Comparison of ENCODE assay signal across 8 cellular contexts in genomic region chr1:84103197-84103992, GRCh38. TPM values are rescaled to one million over a fixed set of nuclear protein-coding genes. Genes with fewer than 3 reads are reported as not detected.
DNase-seq lines count a peak whose midpoint lies in the region; ATAC-seq and TF ChIP-seq lines count a peak whose summit lies in the region.

No MANE protein-coding gene starts in this region.

- H3K27me3 ChIP-seq in suprapubic skin: no peaks in the 10 kb centered on the region

- ATAC-seq in GM18511 (IDR thresholded peaks at IDR 0.05; ENCODE audit: unreplicated experiment) (peak; percentile 80), HG03066 (IDR thresholded peaks at IDR 0.05; ENCODE audit: low read depth, unreplicated experiment) (peak; percentile 66), HG03135 (IDR thresholded peaks at IDR 0.05; ENCODE audit: unreplicated experiment) (no peak)

- peaks cover 7% of the 10 kb centered on the region for H3K4me1 ChIP-seq in suprapubic skin

- no peak for TF ChIP-seq EP300 in suprapubic skin (IDR thresholded peaks at IDR 0.05)

- H3K27ac ChIP-seq in coronary artery (peak overlapping the region in 1 of 2 donors; percentile 25), suprapubic skin (no peak overlapping the region)

- DNase-seq in AG08395 (ENCODE audit: low spot score): peak; percentile 75
- peak; percentile 84 for DNase-seq in NCI-H69 (lab: John Stamatoyannopoulos, UW)
- DNase-seq in coronary artery (ENCODE audit: low spot score): no peak
- DNase-seq in medulla oblongata (ENCODE audit: extremely low spot score): peak; percentile 75
- DNase-seq in suprapubic skin (ENCODE audit: low spot score in 2 of 2): no peak

- H3K36me3 ChIP-seq in suprapubic skin: no peaks in the 10 kb centered on the region

- no peak for TF ChIP-seq POLR2A in suprapubic skin (IDR thresholded peaks at IDR 0.05)

- H3K4me3 ChIP-seq in coronary artery: peak overlapping the region; percentile 14
- H3K4me3 ChIP-seq in suprapubic skin: no peak overlapping the region

- TF ChIP-seq CTCF in coronary artery (IDR thresholded peaks at IDR 0.05) (no peak), suprapubic skin (IDR thresholded peaks at IDR 0.05) (no peak)

- WGBS in suprapubic skin: 69% methylated on average over 3 of the region's 3 CpGs

- no peaks in the 10 kb centered on the region for H3K9me3 ChIP-seq in suprapubic skin

RNA-seq across cellular contexts. Expression of gene PRKACB, which starts 40.7 kb away (rescaled TPM):
- total RNA-seq in suprapubic skin: 10 to 100 TPM in 2 of 4 donors, 1 to 10 TPM in 2; 6.6 to 12.2 (median 9.1) TPM

Comparison
In these comparisons a context has a peak if more than half of its experiments do, and no peak if none do; other contexts are left out.
1. DNase-seq: peak in AG08395 (single experiment), NCI-H69 (single experiment) and medulla oblongata (single experiment); none in coronary artery (single experiment) and suprapubic skin (0 of 2).